ENCODE assay signal across 1 cellular context in genomic region chr7:70771447-70771846, GRCh38.
TF ChIP-seq lines count a peak whose summit lies in the region.

No MANE protein-coding gene starts in this region.

TF ChIP-seq in GM23338, 12 proteins besides CTCF, POLR2A, EP300 and RAD21:
- no peak for TF ChIP-seq ZNF462 (CRISPR knock-in tag; IDR thresholded peaks at IDR 0.05)
- TF ChIP-seq, protein P1, sequence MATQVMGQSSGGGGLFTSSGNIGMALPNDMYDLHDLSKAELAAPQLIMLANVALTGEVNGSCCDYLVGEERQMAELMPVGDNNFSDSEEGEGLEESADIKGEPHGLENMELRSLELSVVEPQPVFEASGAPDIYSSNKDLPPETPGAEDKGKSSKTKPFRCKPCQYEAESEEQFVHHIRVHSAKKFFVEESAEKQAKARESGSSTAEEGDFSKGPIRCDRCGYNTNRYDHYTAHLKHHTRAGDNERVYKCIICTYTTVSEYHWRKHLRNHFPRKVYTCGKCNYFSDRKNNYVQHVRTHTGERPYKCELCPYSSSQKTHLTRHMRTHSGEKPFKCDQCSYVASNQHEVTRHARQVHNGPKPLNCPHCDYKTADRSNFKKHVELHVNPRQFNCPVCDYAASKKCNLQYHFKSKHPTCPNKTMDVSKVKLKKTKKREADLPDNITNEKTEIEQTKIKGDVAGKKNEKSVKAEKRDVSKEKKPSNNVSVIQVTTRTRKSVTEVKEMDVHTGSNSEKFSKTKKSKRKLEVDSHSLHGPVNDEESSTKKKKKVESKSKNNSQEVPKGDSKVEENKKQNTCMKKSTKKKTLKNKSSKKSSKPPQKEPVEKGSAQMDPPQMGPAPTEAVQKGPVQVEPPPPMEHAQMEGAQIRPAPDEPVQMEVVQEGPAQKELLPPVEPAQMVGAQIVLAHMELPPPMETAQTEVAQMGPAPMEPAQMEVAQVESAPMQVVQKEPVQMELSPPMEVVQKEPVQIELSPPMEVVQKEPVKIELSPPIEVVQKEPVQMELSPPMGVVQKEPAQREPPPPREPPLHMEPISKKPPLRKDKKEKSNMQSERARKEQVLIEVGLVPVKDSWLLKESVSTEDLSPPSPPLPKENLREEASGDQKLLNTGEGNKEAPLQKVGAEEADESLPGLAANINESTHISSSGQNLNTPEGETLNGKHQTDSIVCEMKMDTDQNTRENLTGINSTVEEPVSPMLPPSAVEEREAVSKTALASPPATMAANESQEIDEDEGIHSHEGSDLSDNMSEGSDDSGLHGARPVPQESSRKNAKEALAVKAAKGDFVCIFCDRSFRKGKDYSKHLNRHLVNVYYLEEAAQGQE (IDR thresholded peaks at IDR 0.05; ENCODE audit: unreplicated experiment) = no peak
TF ChIP-seq in GM23338: peak in this region for 0.
